In the genomic region with DNA sequence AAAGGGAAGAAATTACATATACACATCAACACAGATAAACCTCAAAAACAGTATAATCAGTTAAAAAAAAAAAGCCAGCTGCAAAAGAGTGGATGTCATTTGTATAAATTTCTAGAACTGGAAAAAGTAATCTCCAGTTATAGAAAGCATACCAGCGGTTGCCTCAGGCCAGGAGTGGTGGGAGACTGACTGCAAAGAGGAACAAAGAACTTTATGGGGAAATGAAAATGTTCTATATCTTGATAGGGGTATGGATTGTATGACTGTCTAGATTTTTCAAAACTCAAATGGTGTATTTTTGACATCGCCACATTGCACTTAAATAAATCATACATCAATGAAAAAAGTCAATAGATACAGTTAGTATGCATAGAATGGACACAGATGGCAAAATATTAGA, we compare ENCODE assay signal across 26 cellular contexts.
"Had no signal": no experiment of that assay in that cellular context is flagged by ENCODE, and none has a peak within 500 bp of the region (broad histone marks: within the 10 kb centered on the region; RNA-seq: fewer than 3 reads in every experiment).

No MANE protein-coding gene starts in this region.

- H3K9me3 ChIP-seq: pancreas, psoas muscle, tibial nerve had no signal

- H3K36me3 ChIP-seq: brain microvascular endothelial cell, pancreas, WERI-Rb-1 had no signal

- ATAC-seq: naive thymus-derived CD4-positive, alpha-beta T cell; pancreas; psoas muscle had no signal

- H3K4me1 Mint-ChIP-seq: activated CD4-positive, alpha-beta T cell treated with anti-CD3 and anti-CD28 coated beads, Interleukin-2, amount 10 ng/mL, durations not matched to agents 24 days and 14 days; immature natural killer cell; naive thymus-derived CD4-positive, alpha-beta T cell; neural crest cell had no signal

- H3K9me3 Mint-ChIP-seq: immature natural killer cell had no signal

- H3K27ac ChIP-seq: brain microvascular endothelial cell, pancreas, psoas muscle, tibial nerve, WERI-Rb-1 had no signal

- H3K4me1 ChIP-seq: pancreas, psoas muscle, tibial nerve had no signal

- H3K4me3 ChIP-seq: heart left ventricle, pancreas, psoas muscle, tibial nerve had no signal

- H3K4me3 Mint-ChIP-seq: activated CD4-positive, alpha-beta memory T cell treated with anti-CD3 and anti-CD28 coated beads, Interleukin-2, amount 10 ng/mL, durations not matched to agents 7 days and 5 days; activated CD4-positive, alpha-beta T cell treated with anti-CD3 and anti-CD28 coated beads, Interleukin-2, amount 10 ng/mL, durations not matched to agents 24 days and 14 days; activated T-cell treated with anti-CD3 and anti-CD28 coated beads, Interleukin-2, amount 50 U/mL, for 24 hours; immature natural killer cell; naive thymus-derived CD4-positive, alpha-beta T cell; neural crest cell had no signal

- DNase-seq: activated CD4-positive, alpha-beta memory T cell treated with anti-CD3 and anti-CD28 coated beads, Interleukin-2, amount 10 ng/mL, durations not matched to agents 7 days and 5 days; activated CD4-positive, alpha-beta T cell treated with anti-CD3 and anti-CD28 coated beads, Interleukin-2, amount 10 ng/mL, durations not matched to agents 24 days and 14 days; activated CD4-positive, CD25-positive, alpha-beta regulatory T cell treated with anti-CD3 and anti-CD28 coated beads, Interleukin-2, amount 50 U/mL, for 72 hours; activated CD8-positive, alpha-beta memory T cell treated with anti-CD3 and anti-CD28 coated beads, Interleukin-2, amount 50 U/mL, for 48 hours; activated gamma-delta T cell; activated naive CD4-positive, alpha-beta T cell treated with anti-CD3 and anti-CD28 coated beads, Interleukin-2, amount 50 U/mL, for 16 hours; activated T-cell treated with anti-CD3 and anti-CD28 coated beads, Interleukin-2, amount 50 U/mL, for 24 hours; amniotic stem cell; brain microvascular endothelial cell; caudate nucleus; cortex of kidney; heart left ventricle; hypothalamus; immature natural killer cell; kidney; midbrain; naive thymus-derived CD4-positive, alpha-beta T cell; nucleus accumbens; pancreas; psoas muscle; stimulated activated CD4-positive, alpha-beta T cell treated with anti-CD3 and anti-CD28 coated beads, Interleukin-15, amount 100 ng/mL, for 24 hours; stimulated activated CD4-positive, alpha-beta T cell treated with anti-CD3 and anti-CD28 coated beads, Interleukin-2, amount 100 ng/mL, for 24 hours; stimulated activated naive CD4-positive, alpha-beta T cell treated with Interleukin-2 at 50 U/mL for 16 hours; WERI-Rb-1 had no signal

- H3K27me3 Mint-ChIP-seq: activated CD4-positive, alpha-beta memory T cell treated with anti-CD3 and anti-CD28 coated beads, Interleukin-2, amount 10 ng/mL, durations not matched to agents 7 days and 5 days; activated CD4-positive, alpha-beta T cell treated with anti-CD3 and anti-CD28 coated beads, Interleukin-2, amount 10 ng/mL, durations not matched to agents 24 days and 14 days; activated T-cell treated with anti-CD3 and anti-CD28 coated beads, Interleukin-2, amount 50 U/mL, for 24 hours; naive thymus-derived CD4-positive, alpha-beta T cell had no signal

- H3K27me3 ChIP-seq: brain microvascular endothelial cell, heart left ventricle, pancreas, tibial nerve had no signal

- H3K27ac Mint-ChIP-seq: activated CD4-positive, alpha-beta memory T cell treated with anti-CD3 and anti-CD28 coated beads, Interleukin-2, amount 10 ng/mL, durations not matched to agents 7 days and 5 days; activated CD4-positive, alpha-beta T cell treated with anti-CD3 and anti-CD28 coated beads, Interleukin-2, amount 10 ng/mL, durations not matched to agents 24 days and 14 days; activated T-cell treated with anti-CD3 and anti-CD28 coated beads, Interleukin-2, amount 50 U/mL, for 24 hours; immature natural killer cell; naive thymus-derived CD4-positive, alpha-beta T cell had no signal
